ENCODE assay signal across 8 cellular contexts in genomic region chr11:59810189-59810910, GRCh38. TPM values are rescaled to one million over a fixed set of nuclear protein-coding genes. Genes with fewer than 3 reads are reported as not detected.
DNase-seq lines count a peak whose midpoint lies in the region; ATAC-seq, FAIRE-seq and TF ChIP-seq lines count a peak whose summit lies in the region.

MRPL16 (minus strand) TSS chr11:59810778; CDS start chr11:59810658, 120 bp downstream.

- H3K9ac ChIP-seq in Karpas-422 (ENCODE audit: low read length) (peak within 1 kb of the TSS; percentile 94), fibroblast of lung (ENCODE audit: insufficient read depth, low read length) (peak within 1 kb of the TSS; percentile 73)

- H3K79me2 ChIP-seq in Karpas-422 (ENCODE audit: low read length) (peaks cover 16% of the 10 kb centered on the region), fibroblast of lung (ENCODE audit: control insufficient read depth, insufficient read depth, low read length) (peaks cover 10% of the 10 kb centered on the region)

- H4K20me1 ChIP-seq in Karpas-422 (ENCODE audit: insufficient read depth, low read depth, low read length) (no peaks in the 10 kb centered on the region), fibroblast of lung (ENCODE audit: control insufficient read depth, extremely low read depth, insufficient read depth, low read length) (no peaks in the 10 kb centered on the region)

- peaks cover 0 to 9% (median 4%) of the 10 kb centered on the region in 5 donors for H3K27me3 Mint-ChIP-seq in naive thymus-derived CD8-positive, alpha-beta T cell

- no peak for TF ChIP-seq CTCF in fibroblast of lung (conservative IDR thresholded peaks at IDR 0.05 in 1 of 2, IDR thresholded peaks at IDR 0.05 in 1 of 2; ENCODE audit: low read depth in 1 of 2, low read length in 2 of 2)

- H3K9me3 ChIP-seq in Karpas-422 (ENCODE audit: low read length), result no peaks in the 10 kb centered on the region
- H3K9me3 ChIP-seq in fibroblast of lung (ENCODE audit: control insufficient read depth, insufficient read depth, low read depth, low read length), result no peaks in the 10 kb centered on the region

- H3K27ac ChIP-seq in Karpas-422 (ENCODE audit: low read length), result peak within 1 kb of the TSS; percentile 44; the same call in 1 of the 2 replicates
- peak within 1 kb of the TSS; percentile 75 for H3K27ac ChIP-seq in fibroblast of lung (ENCODE audit: insufficient read depth, low read length)

- H3K9me2 ChIP-seq in Karpas-422 (replicated peaks; ENCODE audit: insufficient read depth, low read length), result no peaks in the 10 kb centered on the region

- POLR2A ChIA-PET in naive thymus-derived CD8-positive, alpha-beta T cell (lab: Charles Lee), result interaction anchor here (0.6 to 1.8 kb wide), 4 partner anchors 9 to 141 kb away, joined by 3 to 12 read pairs (median 6); partner anchors contain the start of genes PATL1 and STX3

- DNase-seq in Daoy (ENCODE audit: low read depth), result peak; percentile 87
- DNase-seq in Karpas-422, result peak; percentile 97
- DNase-seq in RCC 7860 (ENCODE audit: low spot score), result peak; percentile 76
- DNase-seq in activated T-helper 1 cell treated with Interleukin-2 at 50 U/mL for 16 hours (ENCODE audit: low read depth), result peak; percentile 85
- peak; percentile 88 to 91 for DNase-seq in fibroblast of lung (ENCODE audit: low read depth in 2 of 2)
- DNase-seq in naive thymus-derived CD8-positive, alpha-beta T cell, result peak; percentile 77 to 94 (median 87)
- DNase-seq in stimulated activated naive CD4-positive, alpha-beta T cell (lab: John Stamatoyannopoulos, UW), result peak; percentile 78 to 89 (median 84)

- H3K4me3 ChIP-seq in Karpas-422 (ENCODE audit: low read length) (peak within 1 kb of the TSS; percentile 98), fibroblast of lung (replicated peaks in 1 of 4; ENCODE audit: control extremely low read depth in 1 of 4, insufficient read depth in 1 of 4, low read depth in 3 of 4, low read length in 4 of 4) (peak within 1 kb of the TSS; percentile 84 to 98 (median 94))

- peaks cover 6 to 26% (median 9%) of the 10 kb centered on the region in 3 donors for H3K36me3 Mint-ChIP-seq in naive thymus-derived CD8-positive, alpha-beta T cell

- peak within 1 kb of the TSS; percentile 89 to 95 (median 94) for H3K27ac Mint-ChIP-seq in naive thymus-derived CD8-positive, alpha-beta T cell

- peak; percentile 95 for ATAC-seq in GM21825 (IDR thresholded peaks at IDR 0.05; ENCODE audit: unreplicated experiment)
- ATAC-seq in naive thymus-derived CD8-positive, alpha-beta T cell, result peak; percentile 99

- H3K4me1 ChIP-seq in Karpas-422 (ENCODE audit: low read length), result peaks cover 18% of the 10 kb centered on the region
- H3K4me1 ChIP-seq in fibroblast of lung (ENCODE audit: control insufficient read depth, extremely low read depth, insufficient read depth, low read length), result peaks cover 4% of the 10 kb centered on the region

- H2AFZ ChIP-seq in Karpas-422 (ENCODE audit: low read length), result peak within 1 kb of the TSS; percentile 99
- peak within 1 kb of the TSS; percentile 92 for H2AFZ ChIP-seq in fibroblast of lung (ENCODE audit: low read length)

- H3K4me2 ChIP-seq in Karpas-422 (ENCODE audit: low read depth, low read length, poor library complexity, severe bottlenecking) (peak within 1 kb of the TSS; percentile 87), fibroblast of lung (ENCODE audit: extremely low read depth, insufficient read depth, low read length) (peak within 1 kb of the TSS; percentile 82)

- H3K4me3 Mint-ChIP-seq in naive thymus-derived CD8-positive, alpha-beta T cell, result peak within 1 kb of the TSS; percentile 89 to 95 (median 92)

- FAIRE-seq in RCC 7860 (lab: Jason Lieb, UNC), result no peak

- H3K36me3 ChIP-seq in Karpas-422 (ENCODE audit: insufficient read depth, low read length), result peaks cover 34% of the 10 kb centered on the region
- H3K36me3 ChIP-seq in fibroblast of lung (ENCODE audit: control insufficient read depth, insufficient read depth, low read length), result peaks cover 12% of the 10 kb centered on the region

- H3K27me3 ChIP-seq in Karpas-422 (ENCODE audit: low read length), result no peaks in the 10 kb centered on the region
- no peaks in the 10 kb centered on the region for H3K27me3 ChIP-seq in fibroblast of lung (ENCODE audit: control insufficient read depth, insufficient read depth, low read length)

- peaks cover 0 to 4% (median 0%) of the 10 kb centered on the region in 9 donors for H3K9me3 Mint-ChIP-seq in naive thymus-derived CD8-positive, alpha-beta T cell

- peaks cover 10 to 29% (median 20%) of the 10 kb centered on the region in 4 donors for H3K4me1 Mint-ChIP-seq in naive thymus-derived CD8-positive, alpha-beta T cell

RNA-seq across cellular contexts. Expression of gene MRPL16, which starts in this region (rescaled TPM):
- 55.0 and 66.6 TPM in 2 replicates for total RNA-seq in Daoy (2014; rRNA removed; shearing (Covaris generic))
- total RNA-seq in Karpas-422 (2014; rRNA removed; shearing (Covaris generic); ENCODE audit: low replicate concordance), result 70.1 and 81.6 TPM in 2 replicates
- total RNA-seq in fibroblast of lung, result 39.3 and 43.1 TPM in 2 replicates
- 64.9 and 70.9 TPM in 2 replicates for polyA plus RNA-seq in fibroblast of lung
- 47.8 and 52.5 TPM in 2 replicates for polyA plus RNA-seq in fibroblast of lung (2012)
- polyA minus RNA-seq in fibroblast of lung (ENCODE audit: low replicate concordance), result 9.9 and 19.2 TPM in 2 replicates
- 10 to 100 TPM; 44.4 to 45.2 TPM for total RNA-seq in naive thymus-derived CD8-positive, alpha-beta T cell
- 10 to 100 TPM; 68.4 to 93.0 (median 92.8) TPM for polyA plus RNA-seq in naive thymus-derived CD8-positive, alpha-beta T cell

Comparison
In these comparisons a context has a peak if more than half of its experiments do, and no peak if none do; other contexts are left out.
1. Peak in every context shown above with its lines: DNase-seq, ATAC-seq, H3K4me3 ChIP-seq and H3K27ac ChIP-seq.